In the genomic region with DNA sequence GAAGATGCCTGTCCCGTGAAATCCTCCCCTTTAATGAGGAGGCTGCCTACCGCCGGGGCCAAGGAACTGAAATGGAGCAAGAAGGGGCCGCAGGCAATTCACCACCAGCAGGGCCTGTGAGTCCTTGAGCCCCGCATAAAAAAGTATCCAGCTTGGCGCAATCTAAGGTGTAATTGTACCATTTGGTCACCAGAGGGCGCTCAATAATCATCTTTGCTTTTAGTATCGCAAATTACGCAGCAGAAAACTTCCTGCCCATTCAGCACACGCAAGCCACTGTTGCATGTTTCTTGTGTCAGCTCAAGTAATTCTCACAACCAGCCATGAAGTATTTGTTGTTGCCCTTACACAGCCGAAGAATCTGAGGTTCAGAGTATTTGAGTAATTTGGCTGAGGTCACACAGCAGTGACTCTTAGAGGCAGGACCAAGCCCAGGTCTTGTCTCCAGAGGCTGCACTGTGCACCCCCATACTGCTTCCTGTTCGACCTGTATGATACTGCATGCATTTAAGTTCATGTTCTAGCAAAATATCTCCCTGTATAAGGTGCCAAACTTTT, we compare ENCODE assay signal across 7 cellular contexts. TPM values are rescaled to one million over a fixed set of nuclear protein-coding genes. Genes with fewer than 3 reads are reported as not detected.
DNase-seq lines count a peak whose midpoint lies in the region; ATAC-seq, FAIRE-seq and TF ChIP-seq lines count a peak whose summit lies in the region.

No MANE protein-coding gene starts in this region.

- H3K36me3 ChIP-seq in esophagus squamous epithelium (no peaks in the 10 kb centered on the region), tibial artery (no peaks in the 10 kb centered on the region)

- 3% methylated on average over 7 to 11 of the region's 12 CpGs for WGBS in esophagus squamous epithelium, 2 donors

- POLR2A ChIA-PET in naive thymus-derived CD8-positive, alpha-beta T cell (lab: Charles Lee), result interaction anchor here (0.8 to 4.0 kb wide), 19 partner anchors 12 to 611 kb away, joined by 3 to 35 read pairs (median 7); no protein-coding TSS in a partner anchor

- peak overlapping the region; percentile 76 to 95 (median 89) for H3K27ac Mint-ChIP-seq in naive thymus-derived CD8-positive, alpha-beta T cell

- H3K4me1 ChIP-seq in esophagus squamous epithelium, result peaks cover 17 to 31% (median 19%) of the 10 kb centered on the region in 3 donors
- H3K4me1 ChIP-seq in tibial artery, result peaks cover 0 to 16% (median 12%) of the 10 kb centered on the region in 4 donors

- peaks cover 0 to 2% (median 0%) of the 10 kb centered on the region in 3 donors for H3K36me3 Mint-ChIP-seq in naive thymus-derived CD8-positive, alpha-beta T cell

- H3K4me1 Mint-ChIP-seq in naive thymus-derived CD8-positive, alpha-beta T cell, result peaks cover 8 to 44% (median 34%) of the 10 kb centered on the region in 4 donors

- H3K9me3 Mint-ChIP-seq in naive thymus-derived CD8-positive, alpha-beta T cell, result no peaks in the 10 kb centered on the region

- H3K27me3 Mint-ChIP-seq in naive thymus-derived CD8-positive, alpha-beta T cell, result peaks cover 0 to 4% (median 0%) of the 10 kb centered on the region in 5 donors

- peak; percentile 44 to 59 for ATAC-seq in naive thymus-derived CD8-positive, alpha-beta T cell

- H3K4me3 Mint-ChIP-seq in naive thymus-derived CD8-positive, alpha-beta T cell, result peak overlapping the region; percentile 40 to 79 (median 64)

- H3K27me3 ChIP-seq in esophagus squamous epithelium (peaks cover 0 to 13% (median 0%) of the 10 kb centered on the region in 4 donors), tibial artery (peaks cover 0 to 54% of the 10 kb centered on the region in 2 donors)

- intact Hi-C loops in esophagus squamous epithelium (cut with DNase I) (no loop called here), tibial artery (cut with DNase I; ENCODE audit: low total_unique reads) (loop anchor here (5.0 kb wide), 1 partner anchor 255 kb away; a partner anchor contains a TSS)

- TF ChIP-seq CTCF in esophagus squamous epithelium (IDR thresholded peaks at IDR 0.05), result peak; percentile 75 to 92 (median 86)
- TF ChIP-seq CTCF in tibial artery (IDR thresholded peaks at IDR 0.05), result peak; percentile 77 to 83

- TF ChIP-seq POLR2A in GM12891 (IDR thresholded peaks at IDR 0.05; ENCODE audit: low read depth, low read length) (no peak), esophagus squamous epithelium (IDR thresholded peaks at IDR 0.05) (no peak)

- H3K27ac ChIP-seq in esophagus squamous epithelium, result peak overlapping the region; percentile 32 to 82 (median 74)
- H3K27ac ChIP-seq in tibial artery, result no peak overlapping the region

- H3K4me3 ChIP-seq in esophagus squamous epithelium (peak overlapping the region in 2 of 4 donors; percentile 7 to 16), tibial artery (no peak overlapping the region)

- FAIRE-seq in GM12891 (lab: Jason Lieb, UNC), result peak; percentile 96

- DNase-seq in GM12891 (ENCODE audit: insufficient read length, low spot score), result peak; percentile 54
- DNase-seq in Kasumi-1 (lab: John Stamatoyannopoulos, UW), result peak; percentile 86 to 91
- peak; percentile 74 for DNase-seq in OCI-M1 (lab: John Stamatoyannopoulos, UW)
- DNase-seq in activated T-cell treated with anti-CD3 and anti-CD28 coated beads for 48 hours (ENCODE audit: low read depth), result peak; percentile 36
- no peak for DNase-seq in esophagus squamous epithelium (lab: John Stamatoyannopoulos, UW)
- peak in 9 of 10 donors; percentile 51 to 87 (median 74) for DNase-seq in naive thymus-derived CD8-positive, alpha-beta T cell
- no peak for DNase-seq in tibial artery

- no peaks in the 10 kb centered on the region for H3K9me3 ChIP-seq in esophagus squamous epithelium
- H3K9me3 ChIP-seq in tibial artery, result no peaks in the 10 kb centered on the region

TF ChIP-seq in GM12891, 5 proteins besides CTCF, POLR2A, EP300 and RAD21:
- TF ChIP-seq SPI1 (IDR thresholded peaks at IDR 0.05; ENCODE audit: low read depth, low read length) (no peak), PAX5 (IDR thresholded peaks at IDR 0.05; ENCODE audit: insufficient read depth, low read length, severe bottlenecking) (no peak), POU2F2 (IDR thresholded peaks at IDR 0.05; ENCODE audit: low read depth, low read length) (no peak)
TF ChIP-seq in GM12891: peak in this region for 0.

RNA-seq across cellular contexts. Expression of a gene that starts 54.1 kb away (rescaled TPM):
- polyA plus RNA-seq in GM12891 (2012; ENCODE audit: low read depth, missing spikeins), result 87.1 TPM
- 10 to 100 TPM; 66.3 to 92.3 (median 83.4) TPM for total RNA-seq in esophagus squamous epithelium
- total RNA-seq in naive thymus-derived CD8-positive, alpha-beta T cell, result 100 to 1,000 TPM; 411 to 418 TPM
- 100 to 1,000 TPM; 143 to 237 (median 172) TPM for polyA plus RNA-seq in naive thymus-derived CD8-positive, alpha-beta T cell

Comparison
In these comparisons a context has a peak if more than half of its experiments do, and no peak if none do; other contexts are left out.
1. DNase-seq: peak in GM12891 (single experiment), Kasumi-1 (2 of 2), OCI-M1 (single experiment), activated T-cell treated with anti-CD3 and anti-CD28 coated beads for 48 hours (single experiment) and naive thymus-derived CD8-positive, alpha-beta T cell (9 of 10); none in esophagus squamous epithelium (single experiment) and tibial artery (0 of 2).
2. H3K27ac ChIP-seq: peak in esophagus squamous epithelium (4 of 4); none in tibial artery (0 of 2).
3. RNA of a gene that starts 54.1 kb away (total RNA-seq): 411 to 418 TPM in naive thymus-derived CD8-positive, alpha-beta T cell; 66.3 to 92.3 TPM in esophagus squamous epithelium; every median in the first group is over 4 times any median in the second.